In genomic region chr22:18078329-18079041, GRCh38 we compare ENCODE assay signal across 8 cellular contexts.
DNase-seq lines count a peak whose midpoint lies in the region; ATAC-seq, FAIRE-seq and TF ChIP-seq lines count a peak whose summit lies in the region.

No MANE protein-coding gene starts in this region.

- peaks cover 6% of the 10 kb centered on the region for H3K4me1 ChIP-seq in iPS-18a (ENCODE audit: control insufficient read depth, low read depth, low read length)

- 0 out of 2 replicates have a peak, but pooled peaks have one; percentile 4 for TF ChIP-seq CTCF in GM12875 (IDR thresholded peaks at IDR 0.05; ENCODE audit: borderline replicate concordance, insufficient read depth, low read depth, low read length)
- no peak for TF ChIP-seq CTCF in RWPE1 (conservative IDR thresholded peaks at IDR 0.05; ENCODE audit: low read depth)
- no peak for TF ChIP-seq CTCF in D721Med (IDR thresholded peaks at IDR 0.05; ENCODE audit: insufficient read depth, missing control alignments)

- POLR2A ChIA-PET in RWPE1 (lab: Yijun Ruan, JAX; ENCODE audit: low non-redundant PET), result no interaction called here

- CTCF ChIA-PET in RWPE1 (lab: Yijun Ruan, JAX), result interaction anchor here (0.7 to 3.0 kb wide), 3 partner anchors 157 to 248 kb away, joined by 3 to 25 read pairs (median 3); no protein-coding TSS in a partner anchor

- peak; percentile 1 for ATAC-seq in HG02938 (IDR thresholded peaks at IDR 0.05; ENCODE audit: unreplicated experiment)

- peaks cover 36% of the 10 kb centered on the region for H3K36me3 ChIP-seq in iPS-18a (ENCODE audit: control insufficient read depth, low read depth, low read length)

- no peaks in the 10 kb centered on the region for H3K27me3 ChIP-seq in iPS-18a (ENCODE audit: control insufficient read depth, insufficient read depth, low read length)

- H3K27ac ChIP-seq in RWPE1, result peak overlapping the region; percentile 77
- H3K27ac ChIP-seq in angular gyrus (ENCODE audit: low read depth, low read length), result peak overlapping the region; percentile 96
- H3K27ac ChIP-seq in iPS-18a (ENCODE audit: low read length), result peak overlapping the region; percentile 43

- FAIRE-seq in D721Med (lab: Jason Lieb, UNC), result no peak

- no peaks in the 10 kb centered on the region for H3K9me3 ChIP-seq in iPS-18a (ENCODE audit: control insufficient read depth, low read depth, low read length)

- DNase-seq in RWPE1 (ENCODE audit: low spot score) (peak; percentile 24), D721Med (ENCODE audit: insufficient read length, low spot score) (no peak), GDM1 (lab: John Stamatoyannopoulos, UW) (no peak)
- DNase-seq in stimulated activated CD4-positive, alpha-beta T cell treated with anti-CD3 and anti-CD28 coated beads, Interleukin-12 subunit alpha, Interleukin-12 subunit beta, amount 100 ng/mL, for 48 hours (ENCODE audit: low read depth in 2 of 3, low spot score in 1 of 3), result peak in 2 of 3 donors; percentile 25 to 46

- H3K4me3 ChIP-seq in GM12875 (ENCODE audit: low read depth, low read length) (peak overlapping the region; percentile 97), iPS-18a (ENCODE audit: low read length) (peak overlapping the region; percentile 99)

- H3K9ac ChIP-seq in iPS-18a (ENCODE audit: low read length), result peak overlapping the region; percentile 93

Comparison
In these comparisons a context has a peak if more than half of its experiments do, and no peak if none do; other contexts are left out.
1. DNase-seq: peak in RWPE1 (single experiment) and stimulated activated CD4-positive, alpha-beta T cell treated with anti-CD3 and anti-CD28 coated beads, Interleukin-12 subunit alpha, Interleukin-12 subunit beta, amount 100 ng/mL, for 48 hours (2 of 3); none in D721Med (single experiment) and GDM1 (single experiment).
2. H3K27ac ChIP-seq: peak in every context shown above with its lines; median percentile 96 in angular gyrus; 77 in RWPE1; 43 in iPS-18a.